Comparison of ENCODE assay signal across 24 cellular contexts in genomic region chr4:152436384-152436783, GRCh38.
A peak's percentile ranks its signal among the peaks of the same experiment; 100 is the strongest.
DNase-seq lines count a peak whose midpoint lies in the region; ATAC-seq and TF ChIP-seq lines count a peak whose summit lies in the region.
"Had no signal": no experiment of that assay in that cellular context is flagged by ENCODE, and none has a peak within 500 bp of the region (broad histone marks: within the 10 kb centered on the region; RNA-seq: fewer than 3 reads in every experiment).

No MANE protein-coding gene starts in this region.

- no peak overlapping the region for H3K9ac ChIP-seq in KMS-11
- H3K9ac ChIP-seq: BLaER1 treated with 17β-estradiol and CSF1 and Interleukin-3, amounts not matched to agents 10 nM and 100 nM had no signal

- no peak overlapping the region for H3K4me2 ChIP-seq in KMS-11
- H3K4me2 ChIP-seq: A549; BLaER1 treated with 17β-estradiol and CSF1 and Interleukin-3, amounts not matched to agents 10 nM and 100 nM had no signal

- H3K4me1 ChIP-seq in KMS-11 (ENCODE audit: low read depth, poor library complexity, severe bottlenecking) = no peaks in the 10 kb centered on the region
- H3K4me1 ChIP-seq: gastroesophageal sphincter had no signal

- H3K9me3 Mint-ChIP-seq in activated CD4-positive, alpha-beta T cell treated with anti-CD3 and anti-CD28 coated beads for 36 hours (ENCODE audit: low read depth) = peaks cover 2% of the 10 kb centered on the region
- H3K9me3 Mint-ChIP-seq in activated CD4-positive, alpha-beta T cell treated with anti-CD3 and anti-CD28 coated beads, Interleukin-2, amount 10 ng/mL, durations not matched to agents 24 days and 14 days = peaks cover 3% of the 10 kb centered on the region
- peaks cover 6% of the 10 kb centered on the region for H3K9me3 Mint-ChIP-seq in activated naive CD8-positive, alpha-beta T cell treated with anti-CD3 and anti-CD28 coated beads, Interleukin-2, amount 50 U/mL, for 24 hours
- H3K9me3 Mint-ChIP-seq in neural crest cell = peaks cover 11% of the 10 kb centered on the region
- H3K9me3 Mint-ChIP-seq: activated naive CD8-positive, alpha-beta T cell treated with anti-CD3 and anti-CD28 coated beads, Interleukin-2, amount 10 ng/mL, durations not matched to agents 7 days and 5 days; activated T-cell treated with anti-CD3 and anti-CD28 coated beads, Interleukin-2, amount 50 U/mL, for 72 hours had no signal

- peaks cover 11% of the 10 kb centered on the region for H3K36me3 Mint-ChIP-seq in activated CD4-positive, alpha-beta T cell treated with anti-CD3 and anti-CD28 coated beads for 36 hours (ENCODE audit: low read depth)
- peaks cover 5% of the 10 kb centered on the region for H3K36me3 Mint-ChIP-seq in activated CD4-positive, alpha-beta T cell treated with anti-CD3 and anti-CD28 coated beads, Interleukin-2, amount 10 ng/mL, durations not matched to agents 24 days and 14 days (ENCODE audit: low read depth)
- H3K36me3 Mint-ChIP-seq in activated naive CD8-positive, alpha-beta T cell treated with anti-CD3 and anti-CD28 coated beads, Interleukin-2, amount 50 U/mL, for 24 hours (ENCODE audit: low read depth) = peaks cover 21% of the 10 kb centered on the region
- H3K36me3 Mint-ChIP-seq in neural crest cell (ENCODE audit: low read depth) = peaks cover 12% of the 10 kb centered on the region

- POLR2A ChIA-PET in activated CD4-positive, alpha-beta T cell treated with anti-CD3 and anti-CD28 coated beads for 36 hours (lab: Charles Lee) = no interaction called here

- CTCF ChIA-PET in activated CD4-positive, alpha-beta T cell treated with anti-CD3 and anti-CD28 coated beads for 36 hours (lab: Charles Lee) = interaction anchor here (0.6 to 1.8 kb wide), 9 partner anchors 9 to 449 kb away, joined by 3 to 6 read pairs (median 3); no protein-coding TSS in a partner anchor

- no peak overlapping the region for H3K4me3 ChIP-seq in KMS-11 (IDR thresholded peaks at IDR 0.05; ENCODE audit: insufficient read depth, low read depth, low read length)
- H3K4me3 ChIP-seq: A549; BLaER1 treated with 17β-estradiol and CSF1 and Interleukin-3, amounts not matched to agents 10 nM and 100 nM; coronary artery; gastroesophageal sphincter; left lung had no signal

- no peaks in the 10 kb centered on the region for H3K27me3 ChIP-seq in KMS-11 (ENCODE audit: insufficient read depth, low read depth)
- H3K27me3 ChIP-seq: BLaER1 treated with 17β-estradiol and CSF1 and Interleukin-3, amounts not matched to agents 10 nM and 100 nM; gastroesophageal sphincter; left lung had no signal

- H3K36me3 ChIP-seq in KMS-11 (ENCODE audit: insufficient read depth) = no peaks in the 10 kb centered on the region
- H3K36me3 ChIP-seq: gastroesophageal sphincter, left lung had no signal

- H3K79me2 ChIP-seq in KMS-11 (ENCODE audit: insufficient read depth, low read depth) = peaks cover 11% of the 10 kb centered on the region; the same call in 1 of the 2 replicates

- no peak overlapping the region for H3K4me3 Mint-ChIP-seq in activated CD4-positive, alpha-beta T cell treated with anti-CD3 and anti-CD28 coated beads for 36 hours
- no peak overlapping the region for H3K4me3 Mint-ChIP-seq in activated CD4-positive, alpha-beta T cell treated with anti-CD3 and anti-CD28 coated beads, Interleukin-2, amount 10 ng/mL, durations not matched to agents 24 days and 14 days
- H3K4me3 Mint-ChIP-seq in activated naive CD8-positive, alpha-beta T cell treated with anti-CD3 and anti-CD28 coated beads, Interleukin-2, amount 50 U/mL, for 24 hours = no peak overlapping the region
- H3K4me3 Mint-ChIP-seq in neural crest cell = no peak overlapping the region
- H3K4me3 Mint-ChIP-seq: activated naive CD8-positive, alpha-beta T cell treated with anti-CD3 and anti-CD28 coated beads, Interleukin-2, amount 10 ng/mL, durations not matched to agents 7 days and 5 days; activated T-cell treated with anti-CD3 and anti-CD28 coated beads, Interleukin-2, amount 50 U/mL, for 72 hours; brain had no signal

- peak; percentile 20 for DNase-seq in activated CD4-positive, alpha-beta T cell treated with anti-CD3 and anti-CD28 coated beads for 36 hours
- DNase-seq in activated CD4-positive, alpha-beta T cell treated with anti-CD3 and anti-CD28 coated beads, Interleukin-2, amount 10 ng/mL, durations not matched to agents 24 days and 14 days = no peak
- no peak for DNase-seq in activated naive CD8-positive, alpha-beta T cell treated with anti-CD3 and anti-CD28 coated beads, Interleukin-2, amount 50 U/mL, for 24 hours
- no peak for DNase-seq in neural crest cell (ENCODE audit: low read depth, low spot score)
- no peak for DNase-seq in NCI-H345 (lab: John Stamatoyannopoulos, UW)
- no peak for DNase-seq in NCI-H146 treated with DMSO at 0.1 percent for 48 hours (lab: John Stamatoyannopoulos, UW; ENCODE audit: unreplicated experiment)
- DNase-seq: activated naive CD8-positive, alpha-beta T cell treated with anti-CD3 and anti-CD28 coated beads, Interleukin-2, amount 10 ng/mL, durations not matched to agents 7 days and 5 days; activated T-cell treated with anti-CD3 and anti-CD28 coated beads, Interleukin-2, amount 50 U/mL, for 72 hours; KBM-7; left lung; NCI-H1105; NCI-H774; nucleus accumbens; retina; stimulated activated naive B cell treated with anti-CD40 and anti-IgM and Interleukin-4, amounts not matched to agents 10 μg/mL and 1 μg/mL and 100 μg/mL, for 72 hours; SW 1271 had no signal

- H4K20me1 ChIP-seq in KMS-11 (ENCODE audit: insufficient read depth) = no peaks in the 10 kb centered on the region; the same call in 1 of the 2 replicates

- intact Hi-C loops in activated CD4-positive, alpha-beta T cell treated with anti-CD3 and anti-CD28 coated beads for 36 hours (cut with DNase I, micrococcal nuclease) = no loop called here
- intact Hi-C loops in activated CD4-positive, alpha-beta T cell treated with anti-CD3 and anti-CD28 coated beads, Interleukin-2, amount 10 ng/mL, durations not matched to agents 24 days and 14 days (cut with micrococcal nuclease) = no loop called here

- H2AFZ ChIP-seq in KMS-11 (ENCODE audit: low read depth) = no peak overlapping the region

- peak; percentile 16 for ATAC-seq in activated CD4-positive, alpha-beta T cell treated with anti-CD3 and anti-CD28 coated beads for 36 hours
- peak; percentile 33 for ATAC-seq in activated naive CD8-positive, alpha-beta T cell treated with anti-CD3 and anti-CD28 coated beads, Interleukin-2, amount 50 U/mL, for 24 hours
- no peak for ATAC-seq in activated CD4-positive, CD25-positive, alpha-beta regulatory T cell treated with anti-CD3 and anti-CD28 coated beads, Interleukin-2, amount 50 U/mL, for 24 hours
- ATAC-seq: A549; activated T-cell treated with anti-CD3 and anti-CD28 coated beads, Interleukin-2, amount 50 U/mL, for 72 hours; gastroesophageal sphincter; left lung had no signal

- H3K27ac Mint-ChIP-seq in activated CD4-positive, alpha-beta T cell treated with anti-CD3 and anti-CD28 coated beads for 36 hours = no peak overlapping the region
- no peak overlapping the region for H3K27ac Mint-ChIP-seq in activated CD4-positive, alpha-beta T cell treated with anti-CD3 and anti-CD28 coated beads, Interleukin-2, amount 10 ng/mL, durations not matched to agents 24 days and 14 days
- no peak overlapping the region for H3K27ac Mint-ChIP-seq in activated naive CD8-positive, alpha-beta T cell treated with anti-CD3 and anti-CD28 coated beads, Interleukin-2, amount 50 U/mL, for 24 hours
- no peak overlapping the region for H3K27ac Mint-ChIP-seq in neural crest cell (ENCODE audit: unreplicated experiment)
- H3K27ac Mint-ChIP-seq: activated naive CD8-positive, alpha-beta T cell treated with anti-CD3 and anti-CD28 coated beads, Interleukin-2, amount 10 ng/mL, durations not matched to agents 7 days and 5 days; activated T-cell treated with anti-CD3 and anti-CD28 coated beads, Interleukin-2, amount 50 U/mL, for 72 hours; brain had no signal

- TF ChIP-seq CTCF in KMS-11 (conservative IDR thresholded peaks at IDR 0.05; ENCODE audit: low read depth, low read length) (peak; percentile 51), neural crest cell (conservative IDR thresholded peaks at IDR 0.05) (peak; percentile 25)

- H3K27ac ChIP-seq in KMS-11 = no peak overlapping the region
- H3K27ac ChIP-seq: A549; BLaER1 treated with 17β-estradiol and CSF1 and Interleukin-3, amounts not matched to agents 10 nM and 100 nM; coronary artery; epithelial cell of prostate; gastroesophageal sphincter; left lung had no signal

- no peaks in the 10 kb centered on the region for H3K27me3 Mint-ChIP-seq in activated CD4-positive, alpha-beta T cell treated with anti-CD3 and anti-CD28 coated beads for 36 hours
- H3K27me3 Mint-ChIP-seq in activated CD4-positive, alpha-beta T cell treated with anti-CD3 and anti-CD28 coated beads, Interleukin-2, amount 10 ng/mL, durations not matched to agents 24 days and 14 days = no peaks in the 10 kb centered on the region
- H3K27me3 Mint-ChIP-seq in activated naive CD8-positive, alpha-beta T cell treated with anti-CD3 and anti-CD28 coated beads, Interleukin-2, amount 50 U/mL, for 24 hours = no peaks in the 10 kb centered on the region
- H3K27me3 Mint-ChIP-seq in neural crest cell (ENCODE audit: low read depth) = no peaks in the 10 kb centered on the region
- H3K27me3 Mint-ChIP-seq: activated naive CD8-positive, alpha-beta T cell treated with anti-CD3 and anti-CD28 coated beads, Interleukin-2, amount 10 ng/mL, durations not matched to agents 7 days and 5 days; brain; stimulated activated naive B cell treated with anti-CD40 and anti-IgM and Interleukin-4, amounts not matched to agents 10 μg/mL and 1 μg/mL and 100 μg/mL, for 72 hours had no signal

- H3K4me1 Mint-ChIP-seq in activated CD4-positive, alpha-beta T cell treated with anti-CD3 and anti-CD28 coated beads for 36 hours = peaks cover 26% of the 10 kb centered on the region
- H3K4me1 Mint-ChIP-seq in activated CD4-positive, alpha-beta T cell treated with anti-CD3 and anti-CD28 coated beads, Interleukin-2, amount 10 ng/mL, durations not matched to agents 24 days and 14 days = peaks cover 19% of the 10 kb centered on the region
- H3K4me1 Mint-ChIP-seq in activated naive CD8-positive, alpha-beta T cell treated with anti-CD3 and anti-CD28 coated beads, Interleukin-2, amount 50 U/mL, for 24 hours = peaks cover 41% of the 10 kb centered on the region
- peaks cover 3% of the 10 kb centered on the region for H3K4me1 Mint-ChIP-seq in neural crest cell

Comparison
In these comparisons a context has a peak if more than half of its experiments do, and no peak if none do; other contexts are left out.
1. ATAC-seq: peak in activated CD4-positive, alpha-beta T cell treated with anti-CD3 and anti-CD28 coated beads for 36 hours (single experiment) and activated naive CD8-positive, alpha-beta T cell treated with anti-CD3 and anti-CD28 coated beads, Interleukin-2, amount 50 U/mL, for 24 hours (single experiment); none in activated CD4-positive, CD25-positive, alpha-beta regulatory T cell treated with anti-CD3 and anti-CD28 coated beads, Interleukin-2, amount 50 U/mL, for 24 hours (0 of 2).